ENCODE assay signal across 3 cellular contexts in genomic region chr7:1813394-1814088, GRCh38.
TF ChIP-seq lines count a peak whose summit lies in the region.

No MANE protein-coding gene starts in this region.

TF ChIP-seq in SK-N-SH, 30 proteins besides CTCF, POLR2A, EP300 and RAD21:
- no peak for TF ChIP-seq FOXM1 (IDR thresholded peaks at IDR 0.05; ENCODE audit: low read depth)
- TF ChIP-seq, protein P1, sequence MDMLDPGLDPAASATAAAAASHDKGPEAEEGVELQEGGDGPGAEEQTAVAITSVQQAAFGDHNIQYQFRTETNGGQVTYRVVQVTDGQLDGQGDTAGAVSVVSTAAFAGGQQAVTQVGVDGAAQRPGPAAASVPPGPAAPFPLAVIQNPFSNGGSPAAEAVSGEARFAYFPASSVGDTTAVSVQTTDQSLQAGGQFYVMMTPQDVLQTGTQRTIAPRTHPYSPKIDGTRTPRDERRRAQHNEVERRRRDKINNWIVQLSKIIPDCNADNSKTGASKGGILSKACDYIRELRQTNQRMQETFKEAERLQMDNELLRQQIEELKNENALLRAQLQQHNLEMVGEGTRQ (IDR thresholded peaks at IDR 0.05; ENCODE audit: borderline replicate concordance, low read depth, low read length) = no peak
- TF ChIP-seq PBX3 (IDR thresholded peaks at IDR 0.05) = no peak
- TF ChIP-seq CHD2 (IDR thresholded peaks at IDR 0.05; ENCODE audit: low read length, partially characterized antibody) = no peak
- TF ChIP-seq TAF1 (IDR thresholded peaks at IDR 0.05; ENCODE audit: borderline replicate concordance, low read depth, low read length) = no peak
- TF ChIP-seq, protein P2, sequence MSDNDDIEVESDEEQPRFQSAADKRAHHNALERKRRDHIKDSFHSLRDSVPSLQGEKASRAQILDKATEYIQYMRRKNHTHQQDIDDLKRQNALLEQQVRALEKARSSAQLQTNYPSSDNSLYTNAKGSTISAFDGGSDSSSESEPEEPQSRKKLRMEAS (IDR thresholded peaks at IDR 0.05; ENCODE audit: low read depth) = no peak

TF ChIP-seq in SK-N-SH treated with all-trans-retinoic acid at 6 μM for 48 hours, 23 proteins besides CTCF, POLR2A, EP300 and RAD21:
- TF ChIP-seq, protein P3, sequence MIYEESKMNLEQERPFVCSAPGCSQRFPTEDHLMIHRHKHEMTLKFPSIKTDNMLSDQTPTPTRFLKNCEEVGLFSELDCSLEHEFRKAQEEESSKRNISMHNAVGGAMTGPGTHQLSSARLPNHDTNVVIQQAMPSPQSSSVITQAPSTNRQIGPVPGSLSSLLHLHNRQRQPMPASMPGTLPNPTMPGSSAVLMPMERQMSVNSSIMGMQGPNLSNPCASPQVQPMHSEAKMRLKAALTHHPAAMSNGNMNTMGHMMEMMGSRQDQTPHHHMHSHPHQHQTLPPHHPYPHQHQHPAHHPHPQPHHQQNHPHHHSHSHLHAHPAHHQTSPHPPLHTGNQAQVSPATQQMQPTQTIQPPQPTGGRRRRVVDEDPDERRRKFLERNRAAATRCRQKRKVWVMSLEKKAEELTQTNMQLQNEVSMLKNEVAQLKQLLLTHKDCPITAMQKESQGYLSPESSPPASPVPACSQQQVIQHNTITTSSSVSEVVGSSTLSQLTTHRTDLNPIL (CRISPR knock-in tag; IDR thresholded peaks at IDR 0.05; ENCODE audit: low read depth) = no peak
- TF ChIP-seq, protein P4, sequence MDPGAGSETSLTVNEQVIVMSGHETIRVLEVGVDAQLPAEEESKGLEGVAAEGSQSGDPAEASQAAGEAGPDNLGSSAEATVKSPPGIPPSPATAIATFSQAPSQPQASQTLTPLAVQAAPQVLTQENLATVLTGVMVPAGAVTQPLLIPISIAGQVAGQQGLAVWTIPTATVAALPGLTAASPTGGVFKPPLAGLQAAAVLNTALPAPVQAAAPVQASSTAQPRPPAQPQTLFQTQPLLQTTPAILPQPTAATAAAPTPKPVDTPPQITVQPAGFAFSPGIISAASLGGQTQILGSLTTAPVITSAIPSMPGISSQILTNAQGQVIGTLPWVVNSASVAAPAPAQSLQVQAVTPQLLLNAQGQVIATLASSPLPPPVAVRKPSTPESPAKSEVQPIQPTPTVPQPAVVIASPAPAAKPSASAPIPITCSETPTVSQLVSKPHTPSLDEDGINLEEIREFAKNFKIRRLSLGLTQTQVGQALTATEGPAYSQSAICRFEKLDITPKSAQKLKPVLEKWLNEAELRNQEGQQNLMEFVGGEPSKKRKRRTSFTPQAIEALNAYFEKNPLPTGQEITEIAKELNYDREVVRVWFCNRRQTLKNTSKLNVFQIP (CRISPR knock-in tag; IDR thresholded peaks at IDR 0.05; ENCODE audit: borderline replicate concordance, low read depth) = no peak
- TF ChIP-seq CSDC2 (CRISPR knock-in tag; IDR thresholded peaks at IDR 0.05) = no peak
- TF ChIP-seq ARNTL (CRISPR knock-in tag; IDR thresholded peaks at IDR 0.05; ENCODE audit: borderline replicate concordance, low read depth) = no peak
- no peak for TF ChIP-seq BACH2 (CRISPR knock-in tag; IDR thresholded peaks at IDR 0.05; ENCODE audit: borderline replicate concordance)
- no peak for TF ChIP-seq ISL1 (CRISPR knock-in tag; IDR thresholded peaks at IDR 0.05)
- TF ChIP-seq RARB (CRISPR knock-in tag; IDR thresholded peaks at IDR 0.05) = no peak
- TF ChIP-seq GLIS3 (CRISPR knock-in tag; IDR thresholded peaks at IDR 0.05) = no peak
- TF ChIP-seq, protein P5, sequence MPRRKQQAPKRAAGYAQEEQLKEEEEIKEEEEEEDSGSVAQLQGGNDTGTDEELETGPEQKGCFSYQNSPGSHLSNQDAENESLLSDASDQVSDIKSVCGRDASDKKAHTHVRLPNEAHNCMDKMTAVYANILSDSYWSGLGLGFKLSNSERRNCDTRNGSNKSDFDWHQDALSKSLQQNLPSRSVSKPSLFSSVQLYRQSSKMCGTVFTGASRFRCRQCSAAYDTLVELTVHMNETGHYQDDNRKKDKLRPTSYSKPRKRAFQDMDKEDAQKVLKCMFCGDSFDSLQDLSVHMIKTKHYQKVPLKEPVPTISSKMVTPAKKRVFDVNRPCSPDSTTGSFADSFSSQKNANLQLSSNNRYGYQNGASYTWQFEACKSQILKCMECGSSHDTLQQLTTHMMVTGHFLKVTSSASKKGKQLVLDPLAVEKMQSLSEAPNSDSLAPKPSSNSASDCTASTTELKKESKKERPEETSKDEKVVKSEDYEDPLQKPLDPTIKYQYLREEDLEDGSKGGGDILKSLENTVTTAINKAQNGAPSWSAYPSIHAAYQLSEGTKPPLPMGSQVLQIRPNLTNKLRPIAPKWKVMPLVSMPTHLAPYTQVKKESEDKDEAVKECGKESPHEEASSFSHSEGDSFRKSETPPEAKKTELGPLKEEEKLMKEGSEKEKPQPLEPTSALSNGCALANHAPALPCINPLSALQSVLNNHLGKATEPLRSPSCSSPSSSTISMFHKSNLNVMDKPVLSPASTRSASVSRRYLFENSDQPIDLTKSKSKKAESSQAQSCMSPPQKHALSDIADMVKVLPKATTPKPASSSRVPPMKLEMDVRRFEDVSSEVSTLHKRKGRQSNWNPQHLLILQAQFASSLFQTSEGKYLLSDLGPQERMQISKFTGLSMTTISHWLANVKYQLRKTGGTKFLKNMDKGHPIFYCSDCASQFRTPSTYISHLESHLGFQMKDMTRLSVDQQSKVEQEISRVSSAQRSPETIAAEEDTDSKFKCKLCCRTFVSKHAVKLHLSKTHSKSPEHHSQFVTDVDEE (CRISPR knock-in tag; IDR thresholded peaks at IDR 0.05) = no peak
- no peak for TF ChIP-seq SNAI2 (CRISPR knock-in tag; IDR thresholded peaks at IDR 0.05)
- no peak for TF ChIP-seq ZNF8 (CRISPR knock-in tag; IDR thresholded peaks at IDR 0.05)
TF ChIP-seq in SK-N-SH treated with all-trans-retinoic acid at 6 μM for 48 hours: peak in this region for 0.

TF ChIP-seq in HEK293, 187 proteins besides CTCF, POLR2A, EP300 and RAD21:
- TF ChIP-seq ZBTB6 (tag by site-specific recombination; IDR thresholded peaks at IDR 0.05) = no peak
- no peak for TF ChIP-seq KLF10 (tag by site-specific recombination; IDR thresholded peaks at IDR 0.05)
- no peak for TF ChIP-seq ZNF157 (tag by site-specific recombination; IDR thresholded peaks at IDR 0.05)
- TF ChIP-seq PATZ1 (tag by site-specific recombination; IDR thresholded peaks at IDR 0.05) = no peak
- TF ChIP-seq ZXDB (tag by site-specific recombination; IDR thresholded peaks at IDR 0.05) = no peak
- TF ChIP-seq ZNF501 (tag by site-specific recombination; IDR thresholded peaks at IDR 0.05) = no peak
- TF ChIP-seq ZSCAN4 (tag by site-specific recombination; IDR thresholded peaks at IDR 0.05) = no peak
- TF ChIP-seq SETDB1 (IDR thresholded peaks at IDR 0.05; ENCODE audit: insufficient read length, low read length) = no peak
- no peak for TF ChIP-seq ZNF404 (tag by site-specific recombination; IDR thresholded peaks at IDR 0.05)
- no peak for TF ChIP-seq ZNF629 (tag by site-specific recombination; IDR thresholded peaks at IDR 0.05)
TF ChIP-seq in HEK293: peak in this region for 0.
